8 cellular contexts compared by ENCODE assay signal in the genomic region with DNA sequence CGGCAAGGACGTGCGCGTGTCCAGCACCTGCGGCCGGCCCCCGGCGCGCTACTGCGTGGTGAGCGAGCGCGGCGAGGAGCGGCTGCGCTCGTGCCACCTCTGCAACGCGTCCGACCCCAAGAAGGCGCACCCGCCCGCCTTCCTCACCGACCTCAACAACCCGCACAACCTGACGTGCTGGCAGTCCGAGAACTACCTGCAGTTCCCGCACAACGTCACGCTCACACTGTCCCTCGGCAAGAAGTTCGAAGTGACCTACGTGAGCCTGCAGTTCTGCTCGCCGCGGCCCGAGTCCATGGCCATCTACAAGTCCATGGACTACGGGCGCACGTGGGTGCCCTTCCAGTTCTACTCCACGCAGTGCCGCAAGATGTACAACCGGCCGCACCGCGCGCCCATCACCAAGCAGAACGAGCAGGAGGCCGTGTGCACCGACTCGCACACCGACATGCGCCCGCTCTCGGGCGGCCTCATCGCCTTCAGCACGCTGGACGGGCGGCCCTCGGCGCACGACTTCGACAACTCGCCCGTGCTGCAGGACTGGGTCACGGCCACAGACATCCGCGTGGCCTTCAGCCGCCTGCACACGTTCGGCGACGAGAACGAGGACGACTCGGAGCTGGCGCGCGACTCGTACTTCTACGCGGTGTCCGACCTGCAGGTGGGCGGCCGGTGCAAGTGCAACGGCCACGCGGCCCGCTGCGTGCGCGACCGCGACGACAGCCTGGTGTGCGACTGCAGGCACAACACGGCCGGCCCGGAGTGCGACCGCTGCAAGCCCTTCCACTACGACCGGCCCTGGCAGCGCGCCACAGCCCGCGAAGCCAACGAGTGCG. TPM values are rescaled to one million over a fixed set of nuclear protein-coding genes. Genes with fewer than 3 reads are reported as not detected.
DNase-seq lines count a peak whose midpoint lies in the region; ATAC-seq and TF ChIP-seq lines count a peak whose summit lies in the region.

No MANE protein-coding gene starts in this region.

- peaks cover 13 to 42% (median 29%) of the 10 kb centered on the region in 3 donors for H3K27me3 Mint-ChIP-seq in immature natural killer cell (ENCODE audit: low read depth in 3 of 3)
- H3K27me3 Mint-ChIP-seq in stimulated activated memory B cell treated with anti-CD40 and anti-IgM and Interleukin-4, amounts not matched to agents 10 μg/mL and 1 μg/mL and 100 μg/mL, for 72 hours, result peaks cover 44% of the 10 kb centered on the region

- POLR2A ChIA-PET in HEK293T (lab: Yijun Ruan, JAX), result interaction anchor here (1.4 kb wide), 1 partner anchor 21 kb away, joined by 7 read pairs; no protein-coding TSS in a partner anchor

- DNase-seq in adipocyte (ENCODE audit: low read depth), result no peak
- no peak for DNase-seq in immature natural killer cell
- no peak for DNase-seq in HEK293T (ENCODE audit: extremely low spot score)
- no peak for DNase-seq in SHP77 (lab: John Stamatoyannopoulos, UW)
- DNase-seq in NCI-H187 (lab: John Stamatoyannopoulos, UW), result no peak
- no peak for DNase-seq in stimulated activated naive CD4-positive, alpha-beta T cell treated with Interleukin-2 at 50 U/mL for 16 hours (lab: John Stamatoyannopoulos, UW)

- H3K36me3 ChIP-seq in HUES64 (ENCODE audit: insufficient read depth, low read length), result no peaks in the 10 kb centered on the region
- no peaks in the 10 kb centered on the region for H3K36me3 ChIP-seq in adipocyte (ENCODE audit: control insufficient read depth, insufficient read depth, low read length, severe bottlenecking)

- H3K4me3 ChIP-seq in HUES64 (ENCODE audit: low read length) (peak overlapping the region; percentile 60), adipocyte (ENCODE audit: low read length) (peak overlapping the region; percentile 72)

- H3K9me3 Mint-ChIP-seq in immature natural killer cell, result no peaks in the 10 kb centered on the region
- H3K9me3 Mint-ChIP-seq in stimulated activated memory B cell treated with anti-CD40 and anti-IgM and Interleukin-4, amounts not matched to agents 10 μg/mL and 1 μg/mL and 100 μg/mL, for 72 hours, result no peaks in the 10 kb centered on the region

- H3K27ac ChIP-seq in HUES64 (ENCODE audit: low read depth, low read length), result no peak overlapping the region

- no peak overlapping the region for H3K9ac ChIP-seq in HUES64 (ENCODE audit: low read depth, low read length)
- no peak overlapping the region for H3K9ac ChIP-seq in adipocyte (ENCODE audit: low read length)

- peaks cover 98% of the 10 kb centered on the region for H3K27me3 ChIP-seq in HUES64 (ENCODE audit: insufficient read depth, low read length)
- H3K27me3 ChIP-seq in adipocyte (replicated peaks; ENCODE audit: control insufficient read depth, insufficient read depth, low read length), result peaks cover 34% of the 10 kb centered on the region

- CTCF ChIA-PET in HEK293T (lab: Yijun Ruan, JAX), result interaction anchor here (1.4 kb wide), 1 partner anchor 20 kb away, joined by 3 read pairs; no protein-coding TSS in a partner anchor

- peak overlapping the region; percentile 85 to 90 (median 90) for H3K4me3 Mint-ChIP-seq in immature natural killer cell
- H3K4me3 Mint-ChIP-seq in stimulated activated memory B cell treated with anti-CD40 and anti-IgM and Interleukin-4, amounts not matched to agents 10 μg/mL and 1 μg/mL and 100 μg/mL, for 72 hours, result peak overlapping the region; percentile 86

- peaks cover 8 to 21% of the 10 kb centered on the region in 2 donors for H3K4me1 Mint-ChIP-seq in immature natural killer cell
- peaks cover 6% of the 10 kb centered on the region for H3K4me1 Mint-ChIP-seq in stimulated activated memory B cell treated with anti-CD40 and anti-IgM and Interleukin-4, amounts not matched to agents 10 μg/mL and 1 μg/mL and 100 μg/mL, for 72 hours

- H3K4me1 ChIP-seq in HUES64 (ENCODE audit: insufficient read depth, low read length), result peaks cover 26% of the 10 kb centered on the region
- no peaks in the 10 kb centered on the region for H3K4me1 ChIP-seq in adipocyte (ENCODE audit: control insufficient read depth, insufficient read depth, low read length)

- no peaks in the 10 kb centered on the region for H3K36me3 Mint-ChIP-seq in immature natural killer cell
- H3K36me3 Mint-ChIP-seq in stimulated activated memory B cell treated with anti-CD40 and anti-IgM and Interleukin-4, amounts not matched to agents 10 μg/mL and 1 μg/mL and 100 μg/mL, for 72 hours, result no peaks in the 10 kb centered on the region

- 4% methylated on average over 110 of the region's 110 CpGs for WGBS in HUES64

- ATAC-seq in stimulated activated memory B cell treated with anti-CD40 and anti-IgM and Interleukin-4, amounts not matched to agents 10 μg/mL and 1 μg/mL and 100 μg/mL, for 72 hours, result no peak

- no peaks in the 10 kb centered on the region for H3K9me3 ChIP-seq in HUES64 (ENCODE audit: insufficient read depth, low read depth, low read length)
- H3K9me3 ChIP-seq in adipocyte (ENCODE audit: control insufficient read depth, low read length), result no peaks in the 10 kb centered on the region

- H3K27ac Mint-ChIP-seq in immature natural killer cell, result no peak overlapping the region
- no peak overlapping the region for H3K27ac Mint-ChIP-seq in stimulated activated memory B cell treated with anti-CD40 and anti-IgM and Interleukin-4, amounts not matched to agents 10 μg/mL and 1 μg/mL and 100 μg/mL, for 72 hours

TF ChIP-seq in HEK293T, 16 proteins besides CTCF, POLR2A, EP300 and RAD21:
- no peak for TF ChIP-seq ARNT (IDR thresholded peaks at IDR 0.05)
- TF ChIP-seq BHLHE40 (IDR thresholded peaks at IDR 0.05; ENCODE audit: borderline replicate concordance), result no peak
- TF ChIP-seq CTBP1 (IDR thresholded peaks at IDR 0.05; ENCODE audit: borderline replicate concordance), result no peak
- no peak for TF ChIP-seq NFRKB (IDR thresholded peaks at IDR 0.05)
- TF ChIP-seq ELF4 (IDR thresholded peaks at IDR 0.05), result no peak
- TF ChIP-seq SUZ12 (IDR thresholded peaks at IDR 0.05), result no peak
- no peak for TF ChIP-seq HDGF (IDR thresholded peaks at IDR 0.05; ENCODE audit: borderline replicate concordance)
- TF ChIP-seq PKNOX1 (IDR thresholded peaks at IDR 0.05), result no peak
- no peak for TF ChIP-seq L3MBTL2 (conservative IDR thresholded peaks at IDR 0.05)
- no peak for TF ChIP-seq FOXA1 (IDR thresholded peaks at IDR 0.05)
- TF ChIP-seq FOXM1 (IDR thresholded peaks at IDR 0.05; ENCODE audit: borderline replicate concordance), result no peak
- no peak for TF ChIP-seq TARDBP (IDR thresholded peaks at IDR 0.05)
- TF ChIP-seq LEF1 (IDR thresholded peaks at IDR 0.05; ENCODE audit: borderline replicate concordance), result no peak
- no peak for TF ChIP-seq FOXK2 (IDR thresholded peaks at IDR 0.05)
- no peak for TF ChIP-seq SP1 (IDR thresholded peaks at IDR 0.05)

RNA-seq across cellular contexts. Expression of gene NTN1, which starts 1.5 kb away (rescaled TPM):
- 2.7 TPM for polyA plus RNA-seq in HUES64 (2013, experiment 1 of 2)
- 3.2 TPM for polyA plus RNA-seq in HUES64 (2013, experiment 2 of 2)
- polyA plus RNA-seq in immature natural killer cell, result not detected

RNA-seq across cellular contexts. Expression of gene PIK3R5, which starts 57.3 kb away (rescaled TPM):
- polyA plus RNA-seq in HUES64 (2013, experiment 1 of 2), result 1.6 TPM
- polyA plus RNA-seq in HUES64 (2013, experiment 2 of 2), result 3.4 TPM
- 10 to 100 TPM; 26.7 to 90.9 (median 28.9) TPM for polyA plus RNA-seq in immature natural killer cell
